Comparison of ENCODE assay signal across 16 cellular contexts in genomic region chr1:59412705-59413326, GRCh38.
A peak's percentile ranks its signal among the peaks of the same experiment; 100 is the strongest.
DNase-seq lines count a peak whose midpoint lies in the region; ATAC-seq and TF ChIP-seq lines count a peak whose summit lies in the region.
"Had no signal": no experiment of that assay in that cellular context is flagged by ENCODE, and none has a peak within 500 bp of the region (broad histone marks: within the 10 kb centered on the region; RNA-seq: fewer than 3 reads in every experiment).

No MANE protein-coding gene starts in this region.

- DNase-seq in GF-D8 (lab: John Stamatoyannopoulos, UW) (peak; percentile 32), NOMO-1 (lab: John Stamatoyannopoulos, UW; ENCODE audit: unreplicated experiment in 2 of 2) (peak; percentile 68 to 77), memory B cell (ENCODE audit: low spot score in 2 of 2) (no peak), NCI-H1417 (lab: John Stamatoyannopoulos, UW) (no peak), WERI-Rb-1 (no peak)
- DNase-seq in activated CD4-positive, alpha-beta T cell treated with anti-CD3 and anti-CD28 coated beads, Interleukin-2, amount 10 ng/mL, durations not matched to agents 24 days and 14 days: no peak
- DNase-seq in activated naive CD4-positive, alpha-beta T cell (lab: John Stamatoyannopoulos, UW): no peak
- DNase-seq: activated CD4-positive, alpha-beta T cell treated with anti-CD3 and anti-CD28 coated beads, Interleukin-2, amount 50 U/mL, for 1 hour; activated T-cell treated with anti-CD3 and anti-CD28 coated beads, Interleukin-2, amount 50 U/mL, for 72 hours; NCI-H1092 treated with DMSO at 0.1 percent for 48 hours; NCI-H446 treated with DMSO at 0.1 percent for 48 hours; stimulated activated naive CD8-positive, alpha-beta T cell treated with anti-CD3 and anti-CD28 coated beads, Interleukin-15, amount 100 ng/mL, for 72 hours had no signal

- H3K4me3 Mint-ChIP-seq in memory B cell: no peak overlapping the region
- no peak overlapping the region for H3K4me3 Mint-ChIP-seq in activated CD4-positive, alpha-beta T cell treated with anti-CD3 and anti-CD28 coated beads, Interleukin-2, amount 10 ng/mL, durations not matched to agents 24 days and 14 days
- H3K4me3 Mint-ChIP-seq: activated T-cell treated with anti-CD3 and anti-CD28 coated beads, Interleukin-2, amount 50 U/mL, for 72 hours; central memory CD8-positive, alpha-beta T cell; stimulated activated naive CD8-positive, alpha-beta T cell treated with anti-CD3 and anti-CD28 coated beads, Interleukin-15, amount 100 ng/mL, for 72 hours had no signal

- peaks cover 2% of the 10 kb centered on the region for H3K9me3 Mint-ChIP-seq in memory B cell
- no peaks in the 10 kb centered on the region for H3K9me3 Mint-ChIP-seq in activated CD4-positive, alpha-beta T cell treated with anti-CD3 and anti-CD28 coated beads, Interleukin-2, amount 10 ng/mL, durations not matched to agents 24 days and 14 days
- H3K9me3 Mint-ChIP-seq: activated T-cell treated with anti-CD3 and anti-CD28 coated beads, Interleukin-2, amount 50 U/mL, for 72 hours; central memory CD8-positive, alpha-beta T cell; stimulated activated naive CD8-positive, alpha-beta T cell treated with anti-CD3 and anti-CD28 coated beads, Interleukin-15, amount 100 ng/mL, for 72 hours had no signal

- peaks cover 2% of the 10 kb centered on the region for H3K9me3 ChIP-seq in WERI-Rb-1 (ENCODE audit: severe bottlenecking)
- H3K9me3 ChIP-seq: adrenal gland had no signal

- H3K4me1 Mint-ChIP-seq in memory B cell: peaks cover 7% of the 10 kb centered on the region
- no peaks in the 10 kb centered on the region for H3K4me1 Mint-ChIP-seq in activated CD4-positive, alpha-beta T cell treated with anti-CD3 and anti-CD28 coated beads, Interleukin-2, amount 10 ng/mL, durations not matched to agents 24 days and 14 days

- no peak overlapping the region for H3K27ac ChIP-seq in WERI-Rb-1
- H3K27ac ChIP-seq: adrenal gland, RWPE1 had no signal

- peaks cover 7% of the 10 kb centered on the region for H3K36me3 Mint-ChIP-seq in memory B cell
- H3K36me3 Mint-ChIP-seq in activated CD4-positive, alpha-beta T cell treated with anti-CD3 and anti-CD28 coated beads, Interleukin-2, amount 10 ng/mL, durations not matched to agents 24 days and 14 days (ENCODE audit: low read depth): no peaks in the 10 kb centered on the region

- H3K27ac Mint-ChIP-seq in memory B cell: no peak overlapping the region
- H3K27ac Mint-ChIP-seq in activated CD4-positive, alpha-beta T cell treated with anti-CD3 and anti-CD28 coated beads, Interleukin-2, amount 10 ng/mL, durations not matched to agents 24 days and 14 days: no peak overlapping the region
- H3K27ac Mint-ChIP-seq: activated T-cell treated with anti-CD3 and anti-CD28 coated beads, Interleukin-2, amount 50 U/mL, for 72 hours had no signal

- no peak for TF ChIP-seq CTCF in WERI-Rb-1 (IDR thresholded peaks at IDR 0.05; ENCODE audit: low read depth, low read length)

- intact Hi-C loops in activated CD4-positive, alpha-beta T cell treated with anti-CD3 and anti-CD28 coated beads, Interleukin-2, amount 10 ng/mL, durations not matched to agents 24 days and 14 days (cut with micrococcal nuclease): no loop called here

- H3K4me3 ChIP-seq in WERI-Rb-1 (ENCODE audit: low read depth, low read length): no peak overlapping the region
- H3K4me3 ChIP-seq: adrenal gland had no signal

- no peaks in the 10 kb centered on the region for H3K27me3 ChIP-seq in WERI-Rb-1 (ENCODE audit: insufficient read depth, low read depth, severe bottlenecking)
- H3K27me3 ChIP-seq: adrenal gland had no signal

- no peaks in the 10 kb centered on the region for H3K36me3 ChIP-seq in WERI-Rb-1
- H3K36me3 ChIP-seq: adrenal gland had no signal

- ATAC-seq in HG02588 (IDR thresholded peaks at IDR 0.05; ENCODE audit: unreplicated experiment): peak; percentile 48
- peak; percentile 46 for ATAC-seq in memory B cell (ENCODE audit: low read depth)
- ATAC-seq: activated T-cell treated with anti-CD3 and anti-CD28 coated beads, Interleukin-2, amount 50 U/mL, for 72 hours; stimulated activated naive CD8-positive, alpha-beta T cell treated with anti-CD3 and anti-CD28 coated beads, Interleukin-15, amount 100 ng/mL, for 72 hours had no signal

- no peaks in the 10 kb centered on the region for H3K27me3 Mint-ChIP-seq in memory B cell
- H3K27me3 Mint-ChIP-seq in activated CD4-positive, alpha-beta T cell treated with anti-CD3 and anti-CD28 coated beads, Interleukin-2, amount 10 ng/mL, durations not matched to agents 24 days and 14 days: no peaks in the 10 kb centered on the region
- H3K27me3 Mint-ChIP-seq: central memory CD8-positive, alpha-beta T cell; stimulated activated naive CD8-positive, alpha-beta T cell treated with anti-CD3 and anti-CD28 coated beads, Interleukin-15, amount 100 ng/mL, for 72 hours had no signal

Comparison
In these comparisons a context has a peak if more than half of its experiments do, and no peak if none do; other contexts are left out.
1. DNase-seq: peak in GF-D8 (single experiment) and NOMO-1 (2 of 2); none in memory B cell (0 of 2), activated CD4-positive, alpha-beta T cell treated with anti-CD3 and anti-CD28 coated beads, Interleukin-2, amount 10 ng/mL, durations not matched to agents 24 days and 14 days (single experiment), NCI-H1417 (0 of 3), activated naive CD4-positive, alpha-beta T cell (0 of 4) and WERI-Rb-1 (single experiment).